Comparison of ENCODE assay signal across 21 cellular contexts in the genomic region with DNA sequence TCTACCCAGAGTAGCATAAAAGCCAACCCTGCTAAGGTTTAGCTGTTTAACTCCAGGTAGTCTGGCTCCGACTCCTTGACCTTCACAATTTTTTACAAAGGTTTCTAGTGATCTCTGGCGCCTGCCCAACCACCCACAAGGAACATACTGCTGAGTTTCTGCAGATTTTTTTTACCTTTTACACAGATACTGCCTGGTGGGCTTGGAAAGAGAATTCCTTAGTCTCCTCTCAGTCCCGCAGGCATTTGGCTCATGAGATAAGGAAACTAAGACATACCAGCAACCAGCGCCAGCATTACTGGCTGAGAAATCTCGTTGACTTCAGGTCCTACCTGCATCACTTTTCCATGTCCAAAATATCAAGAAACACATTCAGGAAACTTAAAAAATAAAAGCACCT. TPM values are rescaled to one million over a fixed set of nuclear protein-coding genes. Genes with fewer than 3 reads are reported as not detected.
A peak's percentile ranks its signal among the peaks of the same experiment; 100 is the strongest.
DNase-seq lines count a peak whose midpoint lies in the region; ATAC-seq, FAIRE-seq and TF ChIP-seq lines count a peak whose summit lies in the region.
"Had no signal": no experiment of that assay in that cellular context is flagged by ENCODE, and none has a peak within 500 bp of the region (broad histone marks: within the 10 kb centered on the region; RNA-seq: fewer than 3 reads in every experiment).

No MANE protein-coding gene starts in this region.

- H3K4me3 ChIP-seq in HUES6 (ENCODE audit: low read depth, low read length) (no peak overlapping the region), H1 (ENCODE audit: extremely low read depth in 1 of 4, insufficient read depth in 2 of 4, low read depth in 3 of 4, low read length in 4 of 4) (no peak overlapping the region), mesodermal cell (ENCODE audit: extremely low read depth, insufficient read depth, low read length, poor library complexity, severe bottlenecking) (no peak overlapping the region)
- H3K4me3 ChIP-seq: HAP-1 had no signal

- H3K36me3 ChIP-seq in HUES6 (ENCODE audit: control insufficient read depth, insufficient read depth, low read length) (no peaks in the 10 kb centered on the region), H1 (ENCODE audit: control insufficient read depth in 2 of 4, insufficient read depth in 4 of 4, low read length in 3 of 4) (no peaks in the 10 kb centered on the region), mesodermal cell (ENCODE audit: control insufficient read depth, insufficient read depth, low read length) (no peaks in the 10 kb centered on the region)
- H3K36me3 ChIP-seq: BE2C, HAP-1 had no signal

- H3K56ac ChIP-seq in H1 (replicated peaks; ENCODE audit: insufficient read length, low read depth, low read length): no peak overlapping the region

- H3K27ac ChIP-seq in HUES6 (ENCODE audit: low read depth, low read length): peak overlapping the region; percentile 22; the same call in 1 of the 2 replicates
- H3K27ac ChIP-seq in H1 (ENCODE audit: low read depth, low read length): no peak overlapping the region
- peak overlapping the region; percentile 72 for H3K27ac ChIP-seq in mesodermal cell (ENCODE audit: low read depth, low read length, severe bottlenecking)
- H3K27ac ChIP-seq: KMS-11 had no signal

- H3K23me2 ChIP-seq in H1 (ENCODE audit: low read depth, low read length): no peaks in the 10 kb centered on the region

- H4K20me1 ChIP-seq in H1 (replicated peaks in 1 of 2; ENCODE audit: control insufficient read depth in 1 of 2, insufficient read depth in 2 of 2, low read length in 2 of 2): no peaks in the 10 kb centered on the region

- H4K8ac ChIP-seq in H1 (ENCODE audit: extremely low read depth, insufficient read depth, low read length): no peak overlapping the region

- H3K23ac ChIP-seq in H1 (ENCODE audit: insufficient read length): no peak overlapping the region

- no peak for DNase-seq in H1 (ENCODE audit: low read depth in 1 of 2, low spot score in 2 of 2)
- DNase-seq in type B pancreatic cell (ENCODE audit: extremely low spot score, unreplicated experiment): no peak
- DNase-seq in stimulated activated CD4-positive, alpha-beta T cell treated with anti-CD3 and anti-CD28 coated beads, Interleukin-1b, Interleukin-23, amount 100 ng/mL, for 48 hours: no peak
- no peak for DNase-seq in activated CD4-positive, alpha-beta T cell treated with anti-CD3 and anti-CD28 coated beads for 36 hours
- DNase-seq: BE2C, EL, IMR-90, NCI-H1105, NCI-H146, NCI-H2029 treated with DMSO at 0.1 percent for 48 hours, NCI-H526, OCI-M1 had no signal

- H3K4me3 Mint-ChIP-seq in type B pancreatic cell: no peak overlapping the region
- no peak overlapping the region for H3K4me3 Mint-ChIP-seq in activated CD4-positive, alpha-beta T cell treated with anti-CD3 and anti-CD28 coated beads for 36 hours

- no peaks in the 10 kb centered on the region for H3K79me1 ChIP-seq in H1 (ENCODE audit: low read depth, low read length)

- peaks cover 17% of the 10 kb centered on the region; the same call in 1 of the 2 replicates for H3K4me1 ChIP-seq in HUES6 (ENCODE audit: control insufficient read depth, insufficient read depth, low read length)
- H3K4me1 ChIP-seq in H1 (replicated peaks in 1 of 4; ENCODE audit: control insufficient read depth in 3 of 4, insufficient read depth in 4 of 4, low read length in 3 of 4): no peaks in the 10 kb centered on the region
- H3K4me1 ChIP-seq in mesodermal cell (ENCODE audit: control insufficient read depth, insufficient read depth, low read length, poor library complexity, severe bottlenecking): peaks cover 30% of the 10 kb centered on the region
- H3K4me1 ChIP-seq: HAP-1 had no signal

- no peaks in the 10 kb centered on the region for H3K27me3 ChIP-seq in HUES6 (ENCODE audit: control insufficient read depth, insufficient read depth, low read length)
- no peaks in the 10 kb centered on the region for H3K27me3 ChIP-seq in H1 (replicated peaks in 1 of 4; ENCODE audit: control insufficient read depth in 3 of 4, extremely low read depth in 1 of 4, insufficient read depth in 3 of 4, low read length in 3 of 4)
- H3K27me3 ChIP-seq: BE2C had no signal

- H2BK120ac ChIP-seq in H1 (replicated peaks; ENCODE audit: low read depth, low read length): no peak overlapping the region

- H3K9ac ChIP-seq in HUES6 (ENCODE audit: low read length) (no peak overlapping the region), H1 (replicated peaks in 1 of 4; ENCODE audit: extremely low read depth in 1 of 4, low read depth in 3 of 4, low read length in 3 of 4) (no peak overlapping the region)
- H3K9ac ChIP-seq: KMS-11 had no signal

- no peaks in the 10 kb centered on the region for H3K36me3 Mint-ChIP-seq in type B pancreatic cell
- H3K36me3 Mint-ChIP-seq in activated CD4-positive, alpha-beta T cell treated with anti-CD3 and anti-CD28 coated beads for 36 hours (ENCODE audit: low read depth): no peaks in the 10 kb centered on the region

- no peak for TF ChIP-seq POLR2A in H1 (IDR thresholded peaks at IDR 0.05; ENCODE audit: control extremely low read depth in 1 of 2, low read depth in 2 of 2, low read length in 2 of 2)

- TF ChIP-seq EP300 in H1 (IDR thresholded peaks at IDR 0.05; ENCODE audit: borderline replicate concordance in 1 of 2, low read depth in 2 of 2, low read length in 2 of 2): no peak

- intact Hi-C loops in activated CD4-positive, alpha-beta T cell treated with anti-CD3 and anti-CD28 coated beads for 36 hours (cut with DNase I, micrococcal nuclease): no loop called here

- H3K27ac Mint-ChIP-seq in type B pancreatic cell: peak overlapping the region; percentile 54
- no peak overlapping the region for H3K27ac Mint-ChIP-seq in activated CD4-positive, alpha-beta T cell treated with anti-CD3 and anti-CD28 coated beads for 36 hours

- 94% methylated on average over 5 of the region's 5 CpGs; no CpG with 5 or more reads in 1 of the 2 experiments for WGBS in H1 (ENCODE audit: extremely low coverage in 1 of 2, insufficient coverage in 1 of 2, insufficient read length in 1 of 2, insufficient replicate concordance in 2 of 2, low coverage in 1 of 2, low lambda C conversion rate in 2 of 2, missing lambda C conversion rate in 1 of 2), 2 experiments
- 71 to 83% methylated on average over 1 to 3 of the region's 5 CpGs for WGBS in mesodermal cell (ENCODE audit: insufficient coverage in 2 of 2), 2 experiments

- no peaks in the 10 kb centered on the region for H3K79me2 ChIP-seq in H1 (ENCODE audit: control insufficient read depth in 1 of 2, insufficient read depth in 2 of 2, low read length in 2 of 2)

- no peaks in the 10 kb centered on the region for H3K27me3 Mint-ChIP-seq in type B pancreatic cell
- H3K27me3 Mint-ChIP-seq in activated CD4-positive, alpha-beta T cell treated with anti-CD3 and anti-CD28 coated beads for 36 hours: peaks cover 3% of the 10 kb centered on the region

- H3K14ac ChIP-seq in H1 (ENCODE audit: insufficient read length): no peak overlapping the region

- TF ChIP-seq RAD21 in H1 (IDR thresholded peaks at IDR 0.05 in 1 of 2, conservative IDR thresholded peaks at IDR 0.05 in 1 of 2; ENCODE audit: low read depth in 2 of 2, low read length in 2 of 2): no peak

- H2BK15ac ChIP-seq in H1 (ENCODE audit: low read length): no peak overlapping the region

- H3K4ac ChIP-seq in H1 (replicated peaks; ENCODE audit: insufficient read length, low read depth, low read length): no peak overlapping the region

- no peak for TF ChIP-seq CTCF in H1 (IDR thresholded peaks at IDR 0.05; ENCODE audit: control extremely low read depth in 1 of 3, insufficient read depth in 1 of 3, low read depth in 1 of 3, low read length in 3 of 3)
- no peak for TF ChIP-seq CTCF in type B pancreatic cell (conservative IDR thresholded peaks at IDR 0.05)

- H2AK5ac ChIP-seq in H1 (ENCODE audit: low read depth, low read length): no peak overlapping the region

- no peak overlapping the region for H2BK12ac ChIP-seq in H1 (ENCODE audit: low read depth, low read length)

- peak overlapping the region; percentile 29; the same call in 1 of the 2 replicates for H2AFZ ChIP-seq in H1 (ENCODE audit: low read length)

- no peak overlapping the region for H2BK20ac ChIP-seq in H1 (ENCODE audit: low read length)

- peaks cover 5% of the 10 kb centered on the region for H3K9me3 Mint-ChIP-seq in type B pancreatic cell
- no peaks in the 10 kb centered on the region for H3K9me3 Mint-ChIP-seq in activated CD4-positive, alpha-beta T cell treated with anti-CD3 and anti-CD28 coated beads for 36 hours (ENCODE audit: low read depth)

- ATAC-seq in HG03571 (IDR thresholded peaks at IDR 0.05; ENCODE audit: unreplicated experiment): no peak
- ATAC-seq in activated CD4-positive, alpha-beta T cell treated with anti-CD3 and anti-CD28 coated beads for 36 hours: no peak

- no peak overlapping the region for H4K5ac ChIP-seq in H1 (ENCODE audit: insufficient read length, low read depth, low read length)

- no peak overlapping the region for H4K91ac ChIP-seq in H1 (replicated peaks; ENCODE audit: insufficient read length, low read length)

- POLR2A ChIA-PET in H1 (lab: Charles Lee; ENCODE audit: partially characterized antibody): interaction anchor here (0.6 kb wide), 1 partner anchor 95 kb away, joined by 3 read pairs; no protein-coding TSS in a partner anchor
- POLR2A ChIA-PET in activated CD4-positive, alpha-beta T cell treated with anti-CD3 and anti-CD28 coated beads for 36 hours (lab: Charles Lee): no interaction called here

- H2BK5ac ChIP-seq in H1 (ENCODE audit: low read depth, low read length): no peak overlapping the region

- H3K9me3 ChIP-seq in HUES6 (ENCODE audit: control insufficient read depth, insufficient read depth, low read depth, low read length) (no peaks in the 10 kb centered on the region), H1 (ENCODE audit: insufficient read depth in 2 of 2, low read depth in 1 of 2, low read length in 1 of 2) (no peaks in the 10 kb centered on the region), mesodermal cell (ENCODE audit: control insufficient read depth, low read length) (no peaks in the 10 kb centered on the region)
- H3K9me3 ChIP-seq: BE2C, HAP-1 had no signal

- no peak overlapping the region for H3K18ac ChIP-seq in H1 (ENCODE audit: extremely low read depth, low read length)

- H3K4me1 Mint-ChIP-seq in type B pancreatic cell (ENCODE audit: unreplicated experiment): peaks cover 30% of the 10 kb centered on the region
- no peaks in the 10 kb centered on the region for H3K4me1 Mint-ChIP-seq in activated CD4-positive, alpha-beta T cell treated with anti-CD3 and anti-CD28 coated beads for 36 hours

- no peak overlapping the region for H3K4me2 ChIP-seq in H1 (ENCODE audit: insufficient read depth in 1 of 2, low read depth in 2 of 2, low read length in 2 of 2)
- H3K4me2 ChIP-seq: KMS-11 had no signal

- FAIRE-seq in H1 (lab: Jason Lieb, UNC): no peak
- FAIRE-seq: RCC 7860 had no signal

- CTCF ChIA-PET in H1 (lab: Charles Lee; ENCODE audit: partially characterized antibody): interaction anchor here (1.5 kb wide), 1 partner anchor 46 kb away, joined by 3 read pairs; no protein-coding TSS in a partner anchor
- CTCF ChIA-PET in activated CD4-positive, alpha-beta T cell treated with anti-CD3 and anti-CD28 coated beads for 36 hours (lab: Charles Lee): interaction anchor here (0.7 kb wide), 1 partner anchor 25 kb away, joined by 3 read pairs; no protein-coding TSS in a partner anchor

RNA-seq across cellular contexts. Expression of gene LYZL1, which starts 51.1 kb away (rescaled TPM):
- not detected in 2 replicates for total RNA-seq in H1 (2021; fragmentation: NEBNext Ultra II Directional; extraction: Animal tissue kit (Norgen Biotek cat#: 25700))
- not detected in 2 replicates for polyA plus RNA-seq in H1 (2011; rRNA removed)
- not detected for polyA plus RNA-seq in H1 (2011; cell fraction: cytosol; rRNA removed)
- polyA plus RNA-seq in H1 (2011; cell fraction: nucleus; rRNA removed): not detected
- polyA plus RNA-seq in H1 (2012, experiment 1 of 2): not detected in 4 replicates
- polyA plus RNA-seq in H1 (2012, experiment 2 of 2): not detected
- not detected for polyA plus RNA-seq in H1 (2013, experiment 1 of 2)
- not detected for polyA plus RNA-seq in H1 (2013, experiment 2 of 2)
- not detected in 2 replicates for polyA minus RNA-seq in H1 (2011; rRNA and poly(A)+ RNA removed)
- polyA minus RNA-seq in H1 (2011; cell fraction: cytosol; rRNA and poly(A)+ RNA removed): not detected
- not detected for polyA minus RNA-seq in H1 (2011; cell fraction: nucleus; rRNA and poly(A)+ RNA removed)
- not detected for polyA plus RNA-seq in mesodermal cell (2013, experiment 1 of 2)
- not detected for polyA plus RNA-seq in mesodermal cell (2013, experiment 2 of 2)
- total RNA-seq in type B pancreatic cell (ENCODE audit: low replicate concordance): not detected in 2 replicates
- not detected for total RNA-seq in activated CD4-positive, alpha-beta T cell treated with anti-CD3 and anti-CD28 coated beads for 36 hours
- total RNA-seq: A673, HT1080, IMR-90, SK-MEL-5 had no signal
- polyA plus RNA-seq: IMR-90 had no signal
